ENCODE assay signal across 1 cellular context in the genomic region with DNA sequence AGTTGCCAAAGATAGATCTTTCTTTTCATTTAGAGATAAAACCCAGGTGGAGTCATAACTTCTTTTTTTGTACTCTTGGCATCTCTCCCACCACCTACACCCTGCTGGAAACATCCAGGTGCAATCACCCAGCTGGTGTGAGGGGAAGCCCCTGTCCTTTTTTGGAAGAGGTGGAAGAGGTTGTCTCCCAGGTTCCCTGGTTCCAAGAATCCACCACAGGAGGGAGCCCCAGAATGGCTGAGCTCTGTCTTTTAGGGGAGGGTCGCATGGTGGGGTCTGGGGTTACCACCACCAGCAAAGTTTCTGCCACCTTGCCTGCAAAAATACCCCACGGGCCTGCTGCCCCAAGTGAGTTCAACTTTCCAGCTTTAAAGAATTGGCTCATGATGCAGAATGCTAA.
TF ChIP-seq lines count a peak whose summit lies in the region.

No MANE protein-coding gene starts in this region.

TF ChIP-seq in HCT116, 20 proteins besides CTCF, POLR2A, EP300 and RAD21:
- no peak for TF ChIP-seq SIN3A (IDR thresholded peaks at IDR 0.05; ENCODE audit: low read depth)
